ENCODE assay signal across 24 cellular contexts in the genomic region with DNA sequence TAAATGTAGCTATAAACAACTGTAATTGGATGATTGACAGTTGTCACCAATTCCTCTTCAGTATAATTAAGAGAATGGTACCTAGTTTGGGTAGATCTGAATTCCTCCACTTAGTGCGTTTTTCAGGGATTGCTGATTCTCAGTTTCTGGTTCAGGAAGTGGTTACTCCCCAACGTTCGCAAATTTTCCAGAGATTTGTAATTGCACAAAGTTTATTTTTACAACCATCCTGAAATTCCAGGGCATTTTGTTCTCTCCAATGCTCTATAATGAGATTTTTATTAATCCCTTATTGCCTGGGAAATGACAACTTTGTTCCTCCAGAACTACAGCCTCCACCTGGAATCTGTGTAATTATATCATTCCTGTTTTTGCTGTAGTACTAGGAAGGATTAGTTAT.
DNase-seq lines count a peak whose midpoint lies in the region; ATAC-seq, FAIRE-seq and TF ChIP-seq lines count a peak whose summit lies in the region.
"Had no signal": no experiment of that assay in that cellular context is flagged by ENCODE, and none has a peak within 500 bp of the region (broad histone marks: within the 10 kb centered on the region; RNA-seq: fewer than 3 reads in every experiment).

No MANE protein-coding gene starts in this region.

- CTCF ChIA-PET in K562 (lab: Yijun Ruan, JAX; ENCODE audit: low intra/inter-chr PET ratio), result no interaction called here

- H3K4me3 ChIP-seq in HFF-Myc (replicated peaks; ENCODE audit: low read depth, low read length), result no peak overlapping the region
- no peak overlapping the region for H3K4me3 ChIP-seq in K562
- no peak overlapping the region for H3K4me3 ChIP-seq in lower lobe of right lung
- H3K4me3 ChIP-seq: adrenal gland, esophagus muscularis mucosa, HAP-1 had no signal

- H2AFZ ChIP-seq in K562 (ENCODE audit: low read depth, low read length), result 0 out of 2 replicates have a peak overlapping the region, but pooled peaks have one; percentile 33

- TF ChIP-seq RAD21 in K562 (CRISPR knock-in tag; conservative IDR thresholded peaks at IDR 0.05 in 1 of 2, IDR thresholded peaks at IDR 0.05 in 1 of 2), result no peak

- no peaks in the 10 kb centered on the region for H3K79me2 ChIP-seq in K562 (ENCODE audit: control insufficient read depth, insufficient read depth, low read length)

- H3K9me3 ChIP-seq in K562 (replicated peaks; ENCODE audit: control insufficient read depth, insufficient read depth, low read depth, low read length) (no peaks in the 10 kb centered on the region), lower lobe of right lung (no peaks in the 10 kb centered on the region)
- H3K9me3 ChIP-seq: adrenal gland, esophagus muscularis mucosa, HAP-1, neutrophil had no signal

- WGBS in K562 (ENCODE audit: insufficient coverage, low coverage, missing lambda C conversion rate), result 65% methylated on average over 3 of the region's 3 CpGs

- intact Hi-C loops in K562 (cut with micrococcal nuclease) (no loop called here), lower lobe of right lung (cut with DNase I) (no loop called here)

- peak; percentile 24 for DNase-seq in AG20443 (ENCODE audit: low spot score)
- DNase-seq in HFF-Myc (ENCODE audit: extremely low read depth, low read depth), result peak; percentile 19
- DNase-seq in K562 (ENCODE audit: extremely low read depth in 1 of 4, low spot score in 3 of 4), result no peak
- DNase-seq in myocyte (ENCODE audit: low read depth), result peak; percentile 12
- no peak for DNase-seq in activated gamma-delta T cell treated with Interleukin-2 at 50 U/mL for 16 hours
- DNase-seq in lower lobe of right lung, result no peak
- DNase-seq: ACHN; activated CD4-positive, alpha-beta T cell treated with anti-CD3 and anti-CD28 coated beads for 4 hours; activated naive CD4-positive, alpha-beta T cell treated with Interleukin-2 at 50 U/mL for 16 hours; activated T-cell treated with anti-CD3 and anti-CD28 coated beads, Interleukin-2, amount 50 U/mL, for 24 hours; adrenal gland; CD4-positive, CD25-positive, alpha-beta regulatory T cell; DMS 273 treated with DMSO at 0.1 percent for 48 hours; endodermal cell; GF-D8; mesendoderm; MM.1S; NCI-H1436; NCI-H446 had no signal

- no peak overlapping the region for H3K27ac ChIP-seq in K562 (ENCODE audit: extremely low read depth, low read depth, low read length)
- H3K27ac ChIP-seq in lower lobe of right lung, result no peak overlapping the region
- H3K27ac ChIP-seq: adrenal gland, esophagus muscularis mucosa, neutrophil had no signal

- H4K20me1 ChIP-seq in K562 (replicated peaks; ENCODE audit: control insufficient read depth, insufficient read depth, low read length), result no peaks in the 10 kb centered on the region

- H3K9me1 ChIP-seq in K562 (ENCODE audit: control insufficient read depth, insufficient read depth, low read length), result no peaks in the 10 kb centered on the region

- TF ChIP-seq CTCF in HFF-Myc (IDR thresholded peaks at IDR 0.05; ENCODE audit: low read depth, low read length, missing control alignments) (no peak), K562 (IDR thresholded peaks at IDR 0.05 in 2 of 3, conservative IDR thresholded peaks at IDR 0.05 in 1 of 3; ENCODE audit: insufficient read depth in 2 of 3, low read depth in 1 of 3, low read length in 3 of 3) (no peak), lower lobe of right lung (IDR thresholded peaks at IDR 0.05) (no peak)

- H3K4me2 ChIP-seq in K562 (ENCODE audit: insufficient read depth, low read length), result no peak overlapping the region

- no peak overlapping the region for H3K9ac ChIP-seq in K562 (ENCODE audit: insufficient read depth in 1 of 2, low read depth in 2 of 2, low read length in 2 of 2)

- in situ Hi-C loops in K562 (cut with MboI), result no loop called here

- ATAC-seq in K562 (no peak), GM18870 (IDR thresholded peaks at IDR 0.05; ENCODE audit: unreplicated experiment) (no peak), HG02885 (IDR thresholded peaks at IDR 0.05; ENCODE audit: poor library complexity, unreplicated experiment) (no peak), lower lobe of right lung (no peak)

- H3K4me1 ChIP-seq in K562 (replicated peaks in 1 of 2; ENCODE audit: control insufficient read depth in 2 of 2, insufficient read depth in 2 of 2, low read length in 2 of 2), result no peaks in the 10 kb centered on the region
- H3K4me1 ChIP-seq in lower lobe of right lung, result no peaks in the 10 kb centered on the region
- H3K4me1 ChIP-seq: esophagus muscularis mucosa, HAP-1 had no signal

- no peaks in the 10 kb centered on the region for H3K27me3 ChIP-seq in K562 (ENCODE audit: control insufficient read depth in 2 of 2, insufficient read depth in 2 of 2, low read length in 2 of 2)
- no peaks in the 10 kb centered on the region for H3K27me3 ChIP-seq in lower lobe of right lung (ENCODE audit: low read depth)
- H3K27me3 ChIP-seq: adrenal gland, esophagus muscularis mucosa, neutrophil had no signal

- no peak for FAIRE-seq in K562 (lab: Jason Lieb, UNC)

- no peak for TF ChIP-seq POLR2A in K562 (conservative IDR thresholded peaks at IDR 0.05)

- BruUV-seq in K562 (replicated peaks; lab: Mats Ljungman, UMichigan), result no TSS peak

- TF ChIP-seq EP300 in K562 (IDR thresholded peaks at IDR 0.05; ENCODE audit: low read length), result no peak

- H3K36me3 ChIP-seq in K562 (ENCODE audit: control insufficient read depth, insufficient read depth, low read length), result no peaks in the 10 kb centered on the region
- no peaks in the 10 kb centered on the region for H3K36me3 ChIP-seq in lower lobe of right lung
- H3K36me3 ChIP-seq: adrenal gland, esophagus muscularis mucosa, HAP-1, neutrophil had no signal

- POLR2A ChIA-PET in K562 (lab: Yijun Ruan, JAX), result no interaction called here

TF ChIP-seq in K562, 482 proteins besides CTCF, POLR2A, EP300 and RAD21 (continues in another document):
- TF ChIP-seq SAFB (IDR thresholded peaks at IDR 0.05; ENCODE audit: borderline replicate concordance, low read depth, low read length) (no peak), SFPQ (IDR thresholded peaks at IDR 0.05; ENCODE audit: low read depth, low read length) (no peak), ZNF384 (IDR thresholded peaks at IDR 0.05; ENCODE audit: low read depth, low read length) (no peak), TCF3 (CRISPR knock-in tag; IDR thresholded peaks at IDR 0.05) (no peak), PPARD (CRISPR knock-in tag; IDR thresholded peaks at IDR 0.05) (no peak), RBM25 (IDR thresholded peaks at IDR 0.05; ENCODE audit: low read depth, low read length, severe bottlenecking) (no peak), SUPT5H (IDR thresholded peaks at IDR 0.05) (no peak), REST (CRISPR knock-in tag; IDR thresholded peaks at IDR 0.05; ENCODE audit: low read depth) (no peak), NELFE (IDR thresholded peaks at IDR 0.05; ENCODE audit: insufficient read depth, insufficient read length) (no peak), POLR2AphosphoS2 (IDR thresholded peaks at IDR 0.05; ENCODE audit: low read length) (no peak), TBL1XR1 (IDR thresholded peaks at IDR 0.05; ENCODE audit: low read length in 2 of 2) (no peak), MBD2 (IDR thresholded peaks at IDR 0.05; ENCODE audit: borderline replicate concordance, low read depth) (no peak)

Comparison
In these comparisons a context has a peak if more than half of its experiments do, and no peak if none do; other contexts are left out.
1. DNase-seq: peak in AG20443 (single experiment), HFF-Myc (single experiment) and myocyte (single experiment); none in K562 (0 of 4), activated gamma-delta T cell treated with Interleukin-2 at 50 U/mL for 16 hours (single experiment) and lower lobe of right lung (single experiment).